Comparison of ENCODE assay signal across 16 cellular contexts in genomic region chr10:104077282-104078151, GRCh38. TPM values are rescaled to one million over a fixed set of nuclear protein-coding genes. Genes with fewer than 3 reads are reported as not detected.
DNase-seq lines count a peak whose midpoint lies in the region; ATAC-seq, FAIRE-seq and TF ChIP-seq lines count a peak whose summit lies in the region.
"Had no signal": no experiment of that assay in that cellular context is flagged by ENCODE, and none has a peak within 500 bp of the region (broad histone marks: within the 10 kb centered on the region; RNA-seq: fewer than 3 reads in every experiment).

No MANE protein-coding gene starts in this region.

- H3K9me3 ChIP-seq in iPS-18c (ENCODE audit: control insufficient read depth, insufficient read depth, low read length) (no peaks in the 10 kb centered on the region), pancreas (no peaks in the 10 kb centered on the region)
- H3K9me3 ChIP-seq: A549, esophagus squamous epithelium had no signal

- H3K27me3 ChIP-seq in pancreas = no peaks in the 10 kb centered on the region

- TF ChIP-seq CTCF in pancreas (IDR thresholded peaks at IDR 0.05) = no peak

- H3K36me3 ChIP-seq in pancreas = no peaks in the 10 kb centered on the region

- H3K4me3 ChIP-seq in iPS-18c (ENCODE audit: insufficient read depth, low read depth, low read length) (0 out of 2 replicates have a peak overlapping the region, but pooled peaks have one; percentile 1), pancreas (no peak overlapping the region)
- H3K4me3 ChIP-seq: A549, esophagus squamous epithelium had no signal

- WGBS in pancreas, 2 donors = 78 to 88% methylated on average over 8 of the region's 8 CpGs

- no peak for ATAC-seq in GM21737 (IDR thresholded peaks at IDR 0.05; ENCODE audit: unreplicated experiment)
- no peak for ATAC-seq in pancreas
- ATAC-seq: A549; CD8-positive, alpha-beta T cell had no signal

- H3K27ac ChIP-seq in pancreas = no peak overlapping the region
- H3K27ac ChIP-seq: A549 had no signal

- H3K4me1 ChIP-seq in pancreas = no peaks in the 10 kb centered on the region
- H3K4me1 ChIP-seq: A549 had no signal

- DNase-seq in NCI-H1417 (lab: John Stamatoyannopoulos, UW) (peak in 2 of 3 experiments; percentile 28 to 43), NCI-H1417 treated with DMSO at 0.1 percent for 48 hours (lab: John Stamatoyannopoulos, UW) (no peak), NCI-H345 treated with DMSO at 0.1 percent for 48 hours (lab: John Stamatoyannopoulos, UW; ENCODE audit: unreplicated experiment) (peak; percentile 29), retina (peak; percentile 42), NCI-H774 (lab: John Stamatoyannopoulos, UW) (no peak), pancreas (no peak)
- DNase-seq: activated CD4-positive, CD25-positive, alpha-beta regulatory T cell treated with anti-CD3 and anti-CD28 coated beads, Interleukin-2, amount 50 U/mL, for 72 hours; CD8-positive, alpha-beta T cell; esophagus squamous epithelium; NCI-H1694; SW 1271 had no signal

- intact Hi-C loops in pancreas (cut with DNase I) = no loop called here

- no peak for FAIRE-seq in pancreas (lab: Jason Lieb, UNC)
- FAIRE-seq: A549 had no signal

RNA-seq across cellular contexts. Expression of gene COL17A1, which starts 8.2 kb away (rescaled TPM):
- total RNA-seq in pancreas = 1 to 10 TPM in 1 of 6 donors, under 1 TPM in 1, not detected in 4; 0.18 to 1.5 TPM
- under 1 TPM; 0.42 to 0.99 TPM for polyA plus RNA-seq in pancreas
- total RNA-seq: CD8-positive, alpha-beta T cell; chondrocyte had no signal
- polyA plus RNA-seq: IgD-negative memory B cell had no signal

RNA-seq across cellular contexts. Expression of gene SFR1, which starts 44.5 kb away (rescaled TPM):
- 1 to 10 TPM; 2.5 to 3.3 (median 3.0) TPM for total RNA-seq in pancreas
- polyA plus RNA-seq in pancreas = 1 to 10 TPM; 2.9 to 3.7 TPM

Comparison
In these comparisons a context has a peak if more than half of its experiments do, and no peak if none do; other contexts are left out.
1. DNase-seq: peak in NCI-H1417 (2 of 3), NCI-H345 treated with DMSO at 0.1 percent for 48 hours (single experiment) and retina (single experiment); none in NCI-H1417 treated with DMSO at 0.1 percent for 48 hours (single experiment), NCI-H774 (single experiment) and pancreas (0 of 6).